ENCODE assay signal across 16 cellular contexts in the genomic region with DNA sequence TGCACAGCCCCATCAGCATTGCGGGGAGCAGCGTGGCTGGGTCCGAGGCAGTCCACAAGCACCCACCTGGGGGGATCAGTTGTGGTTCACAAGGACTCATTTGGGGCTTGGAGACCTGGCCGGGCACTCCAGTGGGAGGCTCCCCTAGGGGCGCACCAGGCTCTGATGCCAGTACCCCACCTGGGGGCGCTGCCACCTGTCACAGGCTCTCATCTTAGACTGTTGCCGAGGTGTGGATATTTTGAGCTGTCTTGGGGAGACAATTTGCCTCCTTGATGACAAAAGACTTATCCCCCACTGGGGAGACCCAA. TPM values are rescaled to one million over a fixed set of nuclear protein-coding genes. Genes with fewer than 3 reads are reported as not detected.
DNase-seq lines count a peak whose midpoint lies in the region; ATAC-seq and TF ChIP-seq lines count a peak whose summit lies in the region.
"Had no signal": no experiment of that assay in that cellular context is flagged by ENCODE, and none has a peak within 500 bp of the region (broad histone marks: within the 10 kb centered on the region; RNA-seq: fewer than 3 reads in every experiment).

No MANE protein-coding gene starts in this region.

- H3K27me3 ChIP-seq in OCI-LY1 (ENCODE audit: insufficient read depth, low read length) = peaks cover 3% of the 10 kb centered on the region; the same call in 1 of the 2 replicates
- H3K27me3 ChIP-seq in right lobe of liver = no peaks in the 10 kb centered on the region

- no peak overlapping the region for H3K4me2 ChIP-seq in OCI-LY1 (ENCODE audit: low read length)

- no peaks in the 10 kb centered on the region for H3K79me2 ChIP-seq in OCI-LY1 (ENCODE audit: insufficient read depth, low read length)

- H3K9me2 ChIP-seq in OCI-LY1 (ENCODE audit: low read depth, low read length) = no peaks in the 10 kb centered on the region

- H3K36me3 ChIP-seq in OCI-LY1 (ENCODE audit: insufficient read depth, low read length) = no peaks in the 10 kb centered on the region
- no peaks in the 10 kb centered on the region for H3K36me3 ChIP-seq in right lobe of liver
- H3K36me3 ChIP-seq: adrenal gland, colonic mucosa had no signal

- H3K4me1 ChIP-seq in OCI-LY1 (ENCODE audit: insufficient read depth, low read length, severe bottlenecking) (peaks cover 8% of the 10 kb centered on the region), right lobe of liver (peaks cover 0 to 6% (median 0%) of the 10 kb centered on the region in 4 donors)

- peak; percentile 26 to 32 for DNase-seq in activated CD4-positive, alpha-beta T cell treated with anti-CD3 and anti-CD28 coated beads, Interleukin-2, amount 50 U/mL, for 48 hours
- no peak for DNase-seq in activated CD4-positive, alpha-beta T cell treated with anti-CD3 and anti-CD28 coated beads, Interleukin-2, amount 50 U/mL, for 4 hours
- DNase-seq in GM10248 (ENCODE audit: extremely low spot score) (no peak), right lobe of liver (peak in 2 of 3 donors; percentile 8 to 49), GM19240 (ENCODE audit: insufficient read length, low spot score) (no peak)
- DNase-seq in central memory CD4-positive, alpha-beta T cell = no peak
- DNase-seq in NK-92 treated with Interleukin-12 subunit alpha and Interleukin-12 subunit beta, amount 100 ng/mL, for 24 hours (lab: John Stamatoyannopoulos, UW) = no peak
- DNase-seq: ACHN, adrenal gland, Caco-2, colonic mucosa, GM23248 had no signal

- peak; percentile 25 for TF ChIP-seq CTCF in GM10248 (IDR thresholded peaks at IDR 0.05; ENCODE audit: control extremely low read depth, extremely low read depth, low read depth, missing control alignments)
- TF ChIP-seq CTCF in OCI-LY1 (IDR thresholded peaks at IDR 0.05; ENCODE audit: low read length) = peak; percentile 63
- no peak for TF ChIP-seq CTCF in right lobe of liver (IDR thresholded peaks at IDR 0.05)

- ATAC-seq in right lobe of liver = no peak

- H3K9ac ChIP-seq in OCI-LY1 (ENCODE audit: low read length) = no peak overlapping the region
- H3K9ac ChIP-seq: GM23248 had no signal

- intact Hi-C loops in right lobe of liver (cut with DNase I) = no loop called here

- no peaks in the 10 kb centered on the region for H3F3A ChIP-seq in OCI-LY1 (ENCODE audit: insufficient read depth, low read length)

- no peak overlapping the region for H2AFZ ChIP-seq in OCI-LY1 (ENCODE audit: low read length)
- H2AFZ ChIP-seq: GM23248 had no signal

- CTCF ChIA-PET in GM10248 (lab: Yijun Ruan, JAX) = interaction anchor here (0.6 to 3.3 kb wide), 5 partner anchors 39 to 418 kb away, joined by 3 to 10 read pairs (median 5); no protein-coding TSS in a partner anchor

- POLR2A ChIA-PET in GM10248 (lab: Yijun Ruan, JAX) = no interaction called here

- no peak for TF ChIP-seq POLR2A in right lobe of liver (IDR thresholded peaks at IDR 0.05)

- H3K27ac ChIP-seq in OCI-LY1 (ENCODE audit: low read depth, low read length, poor library complexity, severe bottlenecking) (no peak overlapping the region), right lobe of liver (no peak overlapping the region)
- H3K27ac ChIP-seq: adrenal gland, colonic mucosa, GM23248 had no signal

- WGBS in right lobe of liver (ENCODE audit: insufficient coverage, low coverage, low lambda C conversion rate, missing lambda C conversion rate) = no CpG with 5 or more reads among the region's 7 CpGs

- H3K9me3 ChIP-seq in OCI-LY1 (ENCODE audit: low read length) (no peaks in the 10 kb centered on the region), right lobe of liver (no peaks in the 10 kb centered on the region)
- H3K9me3 ChIP-seq: adrenal gland, Caco-2, colonic mucosa had no signal

- no peaks in the 10 kb centered on the region for H4K20me1 ChIP-seq in OCI-LY1 (ENCODE audit: insufficient read depth, low read length)

- H3K4me3 ChIP-seq in OCI-LY1 (ENCODE audit: low read depth, low read length, poor library complexity, severe bottlenecking) (no peak overlapping the region), right lobe of liver (peak overlapping the region in 1 of 3 donors; percentile 6)
- H3K4me3 ChIP-seq: adrenal gland, colonic mucosa, GM23248 had no signal

RNA-seq across cellular contexts. Expression of gene ADRA2B, which starts 3.0 kb away (rescaled TPM):
- 1 to 10 TPM; 1.7 to 8.1 (median 3.2) TPM for total RNA-seq in right lobe of liver
- total RNA-seq: GM23248, LHCN-M2, osteocyte had no signal

RNA-seq across cellular contexts. Expression of gene ASTL, which starts 25.0 kb away (rescaled TPM):
- not detected for total RNA-seq in right lobe of liver
- total RNA-seq: adrenal gland, GM23248, LHCN-M2, osteocyte, ureter had no signal

RNA-seq across cellular contexts. Expression of gene DUSP2, which starts 31.9 kb away (rescaled TPM):
- 1 to 10 TPM in 5 of 6 experiments, under 1 TPM in 1; 0.44 to 2.5 (median 1.2) TPM for total RNA-seq in right lobe of liver

Comparison
In these comparisons a context has a peak if more than half of its experiments do, and no peak if none do; other contexts are left out.
1. DNase-seq: peak in activated CD4-positive, alpha-beta T cell treated with anti-CD3 and anti-CD28 coated beads, Interleukin-2, amount 50 U/mL, for 48 hours (2 of 2) and right lobe of liver (2 of 3); none in activated CD4-positive, alpha-beta T cell treated with anti-CD3 and anti-CD28 coated beads, Interleukin-2, amount 50 U/mL, for 4 hours (0 of 2), GM10248 (single experiment), central memory CD4-positive, alpha-beta T cell (single experiment), NK-92 treated with Interleukin-12 subunit alpha and Interleukin-12 subunit beta, amount 100 ng/mL, for 24 hours (single experiment) and GM19240 (single experiment).
2. CTCF ChIP-seq: peak in GM10248 (single experiment) and OCI-LY1 (single experiment); none in right lobe of liver (0 of 4).